Comparison of ENCODE assay signal across 25 cellular contexts in the genomic region with DNA sequence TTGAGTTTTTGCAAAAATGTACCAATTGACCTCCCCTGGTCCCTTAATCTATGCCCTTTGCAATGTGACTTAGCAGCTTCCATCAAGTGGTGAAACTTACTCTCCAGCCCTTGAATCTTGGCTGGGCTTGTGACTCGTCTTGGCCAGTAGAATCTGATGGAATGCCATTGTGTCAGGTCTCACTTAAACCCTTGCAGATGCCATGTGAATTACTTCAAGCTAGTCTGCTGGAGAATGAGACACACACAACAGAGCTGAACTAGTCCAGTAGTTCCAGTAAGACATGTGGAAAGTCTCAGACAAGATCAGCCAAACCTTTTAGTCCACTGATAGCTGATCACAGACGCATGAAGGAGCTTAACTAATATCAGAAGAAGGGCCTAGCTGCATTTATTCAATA.
DNase-seq lines count a peak whose midpoint lies in the region; ATAC-seq and TF ChIP-seq lines count a peak whose summit lies in the region.
"Had no signal": no experiment of that assay in that cellular context is flagged by ENCODE, and none has a peak within 500 bp of the region (broad histone marks: within the 10 kb centered on the region; RNA-seq: fewer than 3 reads in every experiment).

No MANE protein-coding gene starts in this region.

- 61% methylated on average over 2 of the region's 2 CpGs for WGBS in mammary epithelial cell (ENCODE audit: low coverage, missing lambda C conversion rate)

- no peak overlapping the region for H3K4me2 ChIP-seq in mammary epithelial cell (ENCODE audit: insufficient read depth, low read depth, low read length)
- H3K4me2 ChIP-seq: BLaER1 had no signal

- no peaks in the 10 kb centered on the region for H3K79me2 ChIP-seq in mammary epithelial cell (ENCODE audit: insufficient read depth, low read length)

- H3K4me3 ChIP-seq in mammary epithelial cell (replicated peaks in 1 of 3; ENCODE audit: insufficient read depth in 1 of 3, low read depth in 2 of 3, low read length in 3 of 3) (no peak overlapping the region), brain microvascular endothelial cell (ENCODE audit: low read depth, low read length) (no peak overlapping the region)
- H3K4me3 ChIP-seq: BLaER1, GM12878, Peyer's patch, SJSA1 had no signal

- no peaks in the 10 kb centered on the region for H3K36me3 Mint-ChIP-seq in MCF 10A (ENCODE audit: insufficient read depth, unreplicated experiment)

- CTCF ChIA-PET in mammary epithelial cell (lab: Charles Lee; ENCODE audit: low non-redundant PET), result no interaction called here
- CTCF ChIA-PET in MCF 10A (lab: Yijun Ruan, JAX), result no interaction called here

- TF ChIP-seq CTCF in mammary epithelial cell (conservative IDR thresholded peaks at IDR 0.05 in 1 of 2, IDR thresholded peaks at IDR 0.05 in 1 of 2; ENCODE audit: extremely low read depth in 1 of 2, insufficient read depth in 1 of 2, low read depth in 1 of 2, low read length in 2 of 2), result no peak
- TF ChIP-seq CTCF in MCF 10A (IDR thresholded peaks at IDR 0.05; ENCODE audit: unreplicated experiment), result no peak
- no peak for TF ChIP-seq CTCF in brain microvascular endothelial cell (IDR thresholded peaks at IDR 0.05; ENCODE audit: low read depth, low read length, missing control alignments)

- in situ Hi-C loops in mammary epithelial cell (cut with MboI; ENCODE audit: low sequenced_read_pairs in 2 of 2) (no loop called here), brain microvascular endothelial cell (cut with HindIII; ENCODE audit: low pct_ligation_motif_present, low sequenced_read_pairs) (no loop called here)

- no TSS peak for BruUV-seq in mammary epithelial cell (replicated peaks; lab: Mats Ljungman, UMichigan)
- no TSS peak for BruUV-seq in MCF 10A (replicated peaks; lab: Mats Ljungman, UMichigan)

- DNase-seq in mammary epithelial cell (peak; percentile 35), MCF 10A (ENCODE audit: unreplicated experiment) (no peak), brain microvascular endothelial cell (peak; percentile 9), iris pigment epithelial cell (ENCODE audit: low read depth) (peak; percentile 4), myocyte (ENCODE audit: low read depth) (peak; percentile 30), activated gamma-delta T cell treated with Interleukin-2 at 50 U/mL for 16 hours (no peak)
- DNase-seq: ACHN; CD4-positive, alpha-beta T cell; COR-L47; DMS 273 treated with DMSO at 0.1 percent for 48 hours; DMS79 treated with DMSO at 0.1 percent for 48 hours; H9; KBM-7; MV-4-11; NCI-H1105 treated with DMSO at 0.1 percent for 48 hours; NCI-H2029 treated with DMSO at 0.1 percent for 48 hours; NCI-H524 treated with DMSO at 0.1 percent for 48 hours; NCI-H82; Peyer's patch had no signal

- H3K9me3 Mint-ChIP-seq in MCF 10A (ENCODE audit: unreplicated experiment), result no peaks in the 10 kb centered on the region
- H3K9me3 Mint-ChIP-seq: CD4-positive, alpha-beta T cell; H9 had no signal

- no peak overlapping the region for H3K9ac ChIP-seq in mammary epithelial cell (ENCODE audit: insufficient read depth, low read length)
- H3K9ac ChIP-seq: BLaER1 had no signal

- POLR2A ChIA-PET in MCF 10A (lab: Yijun Ruan, JAX), result no interaction called here

- dilution Hi-C loops in mammary epithelial cell (cut with HindIII; ENCODE audit: low sequenced_read_pairs), result no loop called here

- intact Hi-C loops in mammary epithelial cell (cut with micrococcal nuclease), result no loop called here
- intact Hi-C loops in MCF 10A (cut with micrococcal nuclease), result no loop called here

- no peak overlapping the region for H3K4me3 Mint-ChIP-seq in MCF 10A (ENCODE audit: unreplicated experiment)
- H3K4me3 Mint-ChIP-seq: CD4-positive, alpha-beta T cell; H9 had no signal

- H3K27ac ChIP-seq in mammary epithelial cell (ENCODE audit: insufficient read depth, low read depth, low read length), result no peak overlapping the region
- H3K27ac ChIP-seq in brain microvascular endothelial cell, result no peak overlapping the region
- H3K27ac ChIP-seq: 22Rv1, BLaER1, Peyer's patch, SJSA1 had no signal

- H4K20me1 ChIP-seq in mammary epithelial cell (ENCODE audit: insufficient read depth, low read length), result no peaks in the 10 kb centered on the region
- H4K20me1 ChIP-seq: BLaER1 had no signal

- no peak for ATAC-seq in HG02852 (IDR thresholded peaks at IDR 0.05; ENCODE audit: unreplicated experiment)
- ATAC-seq in GM19467 (IDR thresholded peaks at IDR 0.05; ENCODE audit: unreplicated experiment), result no peak
- ATAC-seq: GM12878 had no signal

- H3K36me3 ChIP-seq in mammary epithelial cell (ENCODE audit: insufficient read depth, low read length), result no peaks in the 10 kb centered on the region
- H3K36me3 ChIP-seq in brain microvascular endothelial cell (replicated peaks), result no peaks in the 10 kb centered on the region
- H3K36me3 ChIP-seq: BLaER1, Peyer's patch, SJSA1 had no signal

- H3K27ac Mint-ChIP-seq in MCF 10A (ENCODE audit: low read depth, unreplicated experiment), result no peak overlapping the region
- H3K27ac Mint-ChIP-seq: CD4-positive, alpha-beta T cell; H9 had no signal

- no peak overlapping the region for H2AFZ ChIP-seq in mammary epithelial cell (ENCODE audit: low read depth, low read length)

- H3K4me1 Mint-ChIP-seq in MCF 10A (ENCODE audit: insufficient read depth, unreplicated experiment), result no peaks in the 10 kb centered on the region

- no peaks in the 10 kb centered on the region for H3K4me1 ChIP-seq in mammary epithelial cell (ENCODE audit: insufficient read depth, low read length)
- H3K4me1 ChIP-seq: BLaER1, Peyer's patch, SJSA1 had no signal

- H3K27me3 ChIP-seq in mammary epithelial cell (ENCODE audit: insufficient read depth, low read length) (no peaks in the 10 kb centered on the region), brain microvascular endothelial cell (replicated peaks) (no peaks in the 10 kb centered on the region)
- H3K27me3 ChIP-seq: BLaER1, Peyer's patch, SJSA1 had no signal

- no peaks in the 10 kb centered on the region for H3K9me3 ChIP-seq in mammary epithelial cell (replicated peaks; ENCODE audit: insufficient read depth, low read length)
- H3K9me3 ChIP-seq: BLaER1, Peyer's patch, SJSA1 had no signal

- H3K27me3 Mint-ChIP-seq in MCF 10A (ENCODE audit: insufficient read depth, unreplicated experiment), result no peaks in the 10 kb centered on the region
- H3K27me3 Mint-ChIP-seq: CD4-positive, alpha-beta T cell had no signal

Comparison
In these comparisons a context has a peak if more than half of its experiments do, and no peak if none do; other contexts are left out.
1. DNase-seq: peak in mammary epithelial cell (single experiment), brain microvascular endothelial cell (single experiment), iris pigment epithelial cell (single experiment) and myocyte (single experiment); none in MCF 10A (single experiment) and activated gamma-delta T cell treated with Interleukin-2 at 50 U/mL for 16 hours (single experiment).